Comparison of ENCODE assay signal across 8 cellular contexts in genomic region chr16:24729243-24729966, GRCh38. TPM values are rescaled to one million over a fixed set of nuclear protein-coding genes. Genes with fewer than 3 reads are reported as not detected.
DNase-seq lines count a peak whose midpoint lies in the region; ATAC-seq and FAIRE-seq lines count a peak whose summit lies in the region.

Gene TNRC6A (plus strand): TSS chr16:24729651. CDS start chr16:24729842, 191 bp downstream.

- H3K4me3 Mint-ChIP-seq in IgD-negative memory B cell = peak within 1 kb of the TSS; percentile 94 to 99 (median 98)
- peak within 1 kb of the TSS; percentile 92 for H3K4me3 Mint-ChIP-seq in activated T-helper 1 cell treated with anti-CD3 and anti-CD28 coated beads, Interleukin-12 subunit alpha, Interleukin-12 subunit beta, Interleukin-2, Interleukin-4 antibody, amounts not matched to agents 30 ng/mL and 10 ng/mL and 1 ng/mL, durations not matched to agents 14 hours and 24 hours and 36 hours
- peak within 1 kb of the TSS; percentile 92 to 99 (median 98) for H3K4me3 Mint-ChIP-seq in naive B cell
- peak within 1 kb of the TSS; percentile 98 for H3K4me3 Mint-ChIP-seq in stimulated activated memory B cell treated with anti-CD40 and anti-IgM and Interleukin-4, amounts not matched to agents 10 μg/mL and 1 μg/mL and 100 μg/mL, for 72 hours

- no peaks in the 10 kb centered on the region for H3K27me3 Mint-ChIP-seq in IgD-negative memory B cell
- no peaks in the 10 kb centered on the region for H3K27me3 Mint-ChIP-seq in activated T-helper 1 cell treated with anti-CD3 and anti-CD28 coated beads, Interleukin-12 subunit alpha, Interleukin-12 subunit beta, Interleukin-2, Interleukin-4 antibody, amounts not matched to agents 30 ng/mL and 10 ng/mL and 1 ng/mL, durations not matched to agents 14 hours and 24 hours and 36 hours (ENCODE audit: insufficient read depth)
- no peaks in the 10 kb centered on the region for H3K27me3 Mint-ChIP-seq in naive B cell
- no peaks in the 10 kb centered on the region for H3K27me3 Mint-ChIP-seq in stimulated activated memory B cell treated with anti-CD40 and anti-IgM and Interleukin-4, amounts not matched to agents 10 μg/mL and 1 μg/mL and 100 μg/mL, for 72 hours

- intact Hi-C loops in activated T-helper 1 cell treated with anti-CD3 and anti-CD28 coated beads, Interleukin-12 subunit alpha, Interleukin-12 subunit beta, Interleukin-2, Interleukin-4 antibody, amounts not matched to agents 30 ng/mL and 10 ng/mL and 1 ng/mL, durations not matched to agents 14 hours and 24 hours and 36 hours (cut with micrococcal nuclease) = loop anchor here (1.0 kb wide), 1 partner anchor 188 kb away; no protein-coding TSS in a partner anchor

- FAIRE-seq in RCC 7860 (lab: Jason Lieb, UNC) = no peak

- DNase-seq in DMS153 (lab: John Stamatoyannopoulos, UW) = peak; percentile 67
- DNase-seq in RCC 7860 (ENCODE audit: low spot score) = peak; percentile 72
- DNase-seq in activated T-helper 1 cell treated with anti-CD3 and anti-CD28 coated beads, Interleukin-12 subunit alpha, Interleukin-12 subunit beta, Interleukin-2, Interleukin-4 antibody, amounts not matched to agents 30 ng/mL and 10 ng/mL and 1 ng/mL, durations not matched to agents 14 hours and 24 hours and 36 hours (ENCODE audit: low spot score) = peak; percentile 76
- DNase-seq in fibroblast of gingiva (ENCODE audit: low read depth) = peak; percentile 90
- DNase-seq in naive B cell = peak; percentile 92

- H3K4me1 Mint-ChIP-seq in IgD-negative memory B cell (peaks cover 33 to 40% (median 36%) of the 10 kb centered on the region in 3 donors), naive B cell (peaks cover 39 to 48% (median 44%) of the 10 kb centered on the region in 3 donors)
- peaks cover 42% of the 10 kb centered on the region for H3K4me1 Mint-ChIP-seq in activated T-helper 1 cell treated with anti-CD3 and anti-CD28 coated beads, Interleukin-12 subunit alpha, Interleukin-12 subunit beta, Interleukin-2, Interleukin-4 antibody, amounts not matched to agents 30 ng/mL and 10 ng/mL and 1 ng/mL, durations not matched to agents 14 hours and 24 hours and 36 hours (ENCODE audit: low read depth)
- H3K4me1 Mint-ChIP-seq in stimulated activated memory B cell treated with anti-CD40 and anti-IgM and Interleukin-4, amounts not matched to agents 10 μg/mL and 1 μg/mL and 100 μg/mL, for 72 hours = peaks cover 36% of the 10 kb centered on the region

- peak; percentile 87 for ATAC-seq in GM21528 (IDR thresholded peaks at IDR 0.05; ENCODE audit: low FRiP score, unreplicated experiment)
- peak; percentile 79 to 86 for ATAC-seq in naive B cell (ENCODE audit: low read depth in 2 of 2)
- ATAC-seq in stimulated activated memory B cell treated with anti-CD40 and anti-IgM and Interleukin-4, amounts not matched to agents 10 μg/mL and 1 μg/mL and 100 μg/mL, for 72 hours = peak; percentile 96

- H3K9me3 Mint-ChIP-seq in IgD-negative memory B cell (no peaks in the 10 kb centered on the region), naive B cell (no peaks in the 10 kb centered on the region)
- H3K9me3 Mint-ChIP-seq in activated T-helper 1 cell treated with anti-CD3 and anti-CD28 coated beads, Interleukin-12 subunit alpha, Interleukin-12 subunit beta, Interleukin-2, Interleukin-4 antibody, amounts not matched to agents 30 ng/mL and 10 ng/mL and 1 ng/mL, durations not matched to agents 14 hours and 24 hours and 36 hours = no peaks in the 10 kb centered on the region
- H3K9me3 Mint-ChIP-seq in stimulated activated memory B cell treated with anti-CD40 and anti-IgM and Interleukin-4, amounts not matched to agents 10 μg/mL and 1 μg/mL and 100 μg/mL, for 72 hours = no peaks in the 10 kb centered on the region

- peak within 1 kb of the TSS; percentile 96 to 99 (median 98) for H3K27ac Mint-ChIP-seq in IgD-negative memory B cell
- peak within 1 kb of the TSS; percentile 96 for H3K27ac Mint-ChIP-seq in activated T-helper 1 cell treated with anti-CD3 and anti-CD28 coated beads, Interleukin-12 subunit alpha, Interleukin-12 subunit beta, Interleukin-2, Interleukin-4 antibody, amounts not matched to agents 30 ng/mL and 10 ng/mL and 1 ng/mL, durations not matched to agents 14 hours and 24 hours and 36 hours
- peak within 1 kb of the TSS; percentile 95 to 99 (median 98) for H3K27ac Mint-ChIP-seq in naive B cell
- H3K27ac Mint-ChIP-seq in stimulated activated memory B cell treated with anti-CD40 and anti-IgM and Interleukin-4, amounts not matched to agents 10 μg/mL and 1 μg/mL and 100 μg/mL, for 72 hours = peak within 1 kb of the TSS; percentile 98

- H3K36me3 Mint-ChIP-seq in IgD-negative memory B cell (peaks cover 3% of the 10 kb centered on the region), naive B cell (peaks cover 0 to 7% of the 10 kb centered on the region in 2 donors)
- H3K36me3 Mint-ChIP-seq in activated T-helper 1 cell treated with anti-CD3 and anti-CD28 coated beads, Interleukin-12 subunit alpha, Interleukin-12 subunit beta, Interleukin-2, Interleukin-4 antibody, amounts not matched to agents 30 ng/mL and 10 ng/mL and 1 ng/mL, durations not matched to agents 14 hours and 24 hours and 36 hours (ENCODE audit: low read depth) = peaks cover 28% of the 10 kb centered on the region
- H3K36me3 Mint-ChIP-seq in stimulated activated memory B cell treated with anti-CD40 and anti-IgM and Interleukin-4, amounts not matched to agents 10 μg/mL and 1 μg/mL and 100 μg/mL, for 72 hours = peaks cover 25% of the 10 kb centered on the region

RNA-seq across cellular contexts. Expression of gene TNRC6A, which starts in this region (rescaled TPM):
- polyA plus RNA-seq in IgD-negative memory B cell (26.3 TPM), naive B cell (ENCODE audit: low read depth in 6 of 6) (10 to 100 TPM in 4 of 6 donors, 1 to 10 TPM in 2; 1.9 to 23.1 (median 13.1) TPM)
- 57.8 and 60.9 TPM in 2 replicates for total RNA-seq in activated T-helper 1 cell treated with anti-CD3 and anti-CD28 coated beads, Interleukin-12 subunit alpha, Interleukin-12 subunit beta, Interleukin-2, Interleukin-4 antibody, amounts not matched to agents 30 ng/mL and 10 ng/mL and 1 ng/mL, durations not matched to agents 14 hours and 24 hours and 36 hours

Comparison
In these comparisons a context has a peak if more than half of its experiments do, and no peak if none do; other contexts are left out.
1. Peak in every context shown above with its lines: DNase-seq and ATAC-seq.